33 cellular contexts compared by ENCODE assay signal in genomic region chr6:169642455-169642854, GRCh38.
"Had no signal": no experiment of that assay in that cellular context is flagged by ENCODE, and none has a peak within 500 bp of the region (broad histone marks: within the 10 kb centered on the region; RNA-seq: fewer than 3 reads in every experiment).

No MANE protein-coding gene starts in this region.

- H3K36me3 Mint-ChIP-seq: activated naive CD4-positive, alpha-beta T cell treated with anti-CD3 and anti-CD28 coated beads, Interleukin-2, amount 50 U/mL, for 72 hours; brain had no signal

- H3K4me3 ChIP-seq: adrenal gland, MG63, SJSA1 had no signal

- H3K27ac Mint-ChIP-seq: activated CD4-positive, alpha-beta memory T cell treated with anti-CD3 and anti-CD28 coated beads for 36 hours; activated CD4-positive, alpha-beta T cell treated with anti-CD3 and anti-CD28 coated beads for 36 hours; activated naive CD4-positive, alpha-beta T cell treated with anti-CD3 and anti-CD28 coated beads for 36 hours; activated naive CD4-positive, alpha-beta T cell treated with anti-CD3 and anti-CD28 coated beads, Interleukin-2, amount 50 U/mL, for 72 hours; activated T-helper 1 cell treated with anti-CD3 and anti-CD28 coated beads, Interleukin-12 subunit alpha, Interleukin-12 subunit beta, Interleukin-2, Interleukin-4 antibody, amounts not matched to agents 30 ng/mL and 10 ng/mL and 1 ng/mL, durations not matched to agents 14 hours and 24 hours and 36 hours; brain; T-helper 1 cell treated with Interleukin-12 subunit alpha and Interleukin-12 subunit beta and Interleukin-4 antibody, amounts not matched to agents 30 μg/mL and 1 μg/mL, for 36 hours; T-helper 2 cell treated with Interferon-gamma antibody and Interleukin-4, amounts not matched to agents 5 μg/mL and 100 μg/mL, for 36 hours had no signal

- H3K27me3 ChIP-seq: adrenal gland, MG63, SJSA1 had no signal

- H3K27me3 Mint-ChIP-seq: activated CD4-positive, alpha-beta memory T cell treated with anti-CD3 and anti-CD28 coated beads for 36 hours; activated CD4-positive, alpha-beta T cell treated with anti-CD3 and anti-CD28 coated beads for 36 hours; brain had no signal

- H3K27ac ChIP-seq: adrenal gland, SJSA1 had no signal

- H3K9me3 Mint-ChIP-seq: activated CD4-positive, alpha-beta memory T cell treated with anti-CD3 and anti-CD28 coated beads for 36 hours; activated naive CD4-positive, alpha-beta T cell treated with anti-CD3 and anti-CD28 coated beads for 36 hours; activated naive CD4-positive, alpha-beta T cell treated with anti-CD3 and anti-CD28 coated beads, Interleukin-2, amount 50 U/mL, for 72 hours; activated T-cell treated with anti-CD3 and anti-CD28 coated beads, Interleukin-2, amount 50 U/mL, for 4 hours; activated T-helper 1 cell treated with anti-CD3 and anti-CD28 coated beads, Interleukin-12 subunit alpha, Interleukin-12 subunit beta, Interleukin-2, Interleukin-4 antibody, amounts not matched to agents 30 ng/mL and 10 ng/mL and 1 ng/mL, durations not matched to agents 14 hours and 24 hours and 36 hours; brain; T-helper 1 cell treated with Interleukin-12 subunit alpha and Interleukin-12 subunit beta and Interleukin-4 antibody, amounts not matched to agents 30 μg/mL and 1 μg/mL, for 36 hours; T-helper 2 cell treated with Interferon-gamma antibody and Interleukin-4, amounts not matched to agents 5 μg/mL and 100 μg/mL, for 36 hours had no signal

- H3K4me2 ChIP-seq: SK-N-SH had no signal

- FAIRE-seq: bronchial epithelial cell, TTC549 had no signal

- H3K4me1 ChIP-seq: adrenal gland, SJSA1 had no signal

- H3K4me1 Mint-ChIP-seq: activated CD4-positive, alpha-beta T cell treated with anti-CD3 and anti-CD28 coated beads for 36 hours had no signal

- H3K4me3 Mint-ChIP-seq: activated CD4-positive, alpha-beta memory T cell treated with anti-CD3 and anti-CD28 coated beads for 36 hours; activated CD4-positive, alpha-beta T cell treated with anti-CD3 and anti-CD28 coated beads for 36 hours; activated naive CD4-positive, alpha-beta T cell treated with anti-CD3 and anti-CD28 coated beads for 36 hours; activated T-cell treated with anti-CD3 and anti-CD28 coated beads, Interleukin-2, amount 50 U/mL, for 4 hours; activated T-helper 1 cell treated with anti-CD3 and anti-CD28 coated beads, Interleukin-12 subunit alpha, Interleukin-12 subunit beta, Interleukin-2, Interleukin-4 antibody, amounts not matched to agents 30 ng/mL and 10 ng/mL and 1 ng/mL, durations not matched to agents 14 hours and 24 hours and 36 hours; brain; T-helper 1 cell treated with Interleukin-12 subunit alpha and Interleukin-12 subunit beta and Interleukin-4 antibody, amounts not matched to agents 30 μg/mL and 1 μg/mL, for 36 hours; T-helper 2 cell treated with Interferon-gamma antibody and Interleukin-4, amounts not matched to agents 5 μg/mL and 100 μg/mL, for 36 hours had no signal

- H3K9me2 ChIP-seq: SK-N-SH had no signal

- DNase-seq: activated CD4-positive, alpha-beta memory T cell treated with anti-CD3 and anti-CD28 coated beads for 36 hours; activated CD4-positive, alpha-beta T cell treated with anti-CD3 and anti-CD28 coated beads for 36 hours; activated CD4-positive, alpha-beta T cell treated with anti-CD3 and anti-CD28 coated beads, Interleukin-2, amount 50 U/mL, for 1 hour; activated CD8-positive, alpha-beta memory T cell treated with anti-CD3 and anti-CD28 coated beads, Interleukin-2, amount 50 U/mL, for 4 hours; activated gamma-delta T cell treated with Interleukin-2 at 50 U/mL for 16 hours; activated naive CD4-positive, alpha-beta T cell treated with anti-CD3 and anti-CD28 coated beads for 36 hours; activated T-cell treated with anti-CD3 and anti-CD28 coated beads for 4 hours; activated T-cell treated with anti-CD3 and anti-CD28 coated beads, Interleukin-2, amount 50 U/mL, for 4 hours; central memory CD4-positive, alpha-beta T cell; Kasumi-1; KBM-7; MG63; NCI-H1092; NCI-H1417; NCI-H146; NCI-H187; NCI-H2029 treated with DMSO at 0.1 percent for 48 hours; NCI-H2107; NCI-H345; NCI-H524 treated with DMSO at 0.1 percent for 48 hours; SHP77 treated with DMSO at 0.1 percent for 48 hours; SK-N-SH had no signal

- H3K9me3 ChIP-seq: adrenal gland, SJSA1, SK-N-SH had no signal

- ATAC-seq: activated CD4-positive, alpha-beta T cell treated with anti-CD3 and anti-CD28 coated beads for 36 hours; activated CD4-positive, CD25-positive, alpha-beta regulatory T cell treated with anti-CD3 and anti-CD28 coated beads, Interleukin-2, amount 50 U/mL, for 24 hours; activated naive CD4-positive, alpha-beta T cell treated with anti-CD3 and anti-CD28 coated beads, Interleukin-2, amount 50 U/mL, for 72 hours; activated T-cell treated with anti-CD3 and anti-CD28 coated beads, Interleukin-2, amount 50 U/mL, for 4 hours; Panc1 had no signal

- H3K9ac ChIP-seq: SK-N-SH had no signal
